Comparison of ENCODE assay signal across 15 cellular contexts in the genomic region with DNA sequence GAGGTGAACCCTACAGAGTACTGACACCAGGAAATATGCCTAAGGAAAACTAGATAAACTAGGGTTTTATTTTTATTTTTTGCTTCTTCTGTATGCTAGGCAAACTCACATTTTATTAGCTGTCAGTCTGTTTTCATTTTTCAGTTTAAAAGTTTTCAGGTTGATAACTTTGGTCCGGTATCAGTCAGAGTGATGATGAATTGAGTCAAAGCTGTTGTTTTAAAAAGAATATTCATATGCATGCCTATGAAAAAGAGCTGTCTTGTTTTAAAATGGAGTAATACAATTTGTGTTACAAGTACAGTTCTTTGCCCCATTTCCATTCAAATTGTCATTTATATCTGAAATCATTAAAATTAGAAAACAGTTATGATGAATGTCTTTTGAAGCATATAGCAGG. TPM values are rescaled to one million over a fixed set of nuclear protein-coding genes. Genes with fewer than 3 reads are reported as not detected.
DNase-seq lines count a peak whose midpoint lies in the region; ATAC-seq and TF ChIP-seq lines count a peak whose summit lies in the region.
"Had no signal": no experiment of that assay in that cellular context is flagged by ENCODE, and none has a peak within 500 bp of the region (broad histone marks: within the 10 kb centered on the region; RNA-seq: fewer than 3 reads in every experiment).

No MANE protein-coding gene starts in this region.

- ATAC-seq in activated T-helper 17 cell treated with anti-CD3 and anti-CD28 coated beads, Interleukin-2, amount 50 U/mL, for 72 hours (replicated peaks): peak; percentile 63
- no peak for ATAC-seq in foreskin keratinocyte

- intact Hi-C loops in left ventricle myocardium inferior (cut with micrococcal nuclease): loop anchor here (5.0 kb wide), 1 partner anchor 566 kb away; no protein-coding TSS in a partner anchor

- DNase-seq in left ventricle myocardium inferior: no peak
- no peak for DNase-seq in right atrium auricular region (ENCODE audit: low spot score)
- no peak for DNase-seq in NOMO-1 treated with dmso at 0.1 percent for 144 hours (lab: John Stamatoyannopoulos, UW; ENCODE audit: unreplicated experiment)
- DNase-seq in foreskin keratinocyte: no peak
- DNase-seq in NCI-H2107 (lab: John Stamatoyannopoulos, UW): no peak
- no peak for DNase-seq in progenitor cell of endocrine pancreas (ENCODE audit: low spot score, unreplicated experiment)
- DNase-seq: BE2C; effector CD4-positive, alpha-beta T cell; glutamatergic neuron; left cardiac atrium; NCI-H1105 had no signal

- H3K27me3 ChIP-seq in left ventricle myocardium inferior (ENCODE audit: low read depth): no peaks in the 10 kb centered on the region
- no peaks in the 10 kb centered on the region for H3K27me3 ChIP-seq in right atrium auricular region
- no peaks in the 10 kb centered on the region for H3K27me3 ChIP-seq in muscle layer of duodenum (ENCODE audit: low read depth, low read length)
- no peaks in the 10 kb centered on the region for H3K27me3 ChIP-seq in foreskin keratinocyte
- H3K27me3 ChIP-seq: ascending aorta, BE2C had no signal

- H3K9me3 Mint-ChIP-seq in activated T-helper 17 cell treated with anti-CD3 and anti-CD28 coated beads, Interleukin-2, amount 50 U/mL, for 72 hours: no peaks in the 10 kb centered on the region
- no peaks in the 10 kb centered on the region for H3K9me3 Mint-ChIP-seq in progenitor cell of endocrine pancreas (ENCODE audit: low read depth)

- H3K27ac Mint-ChIP-seq in activated T-helper 17 cell treated with anti-CD3 and anti-CD28 coated beads, Interleukin-2, amount 50 U/mL, for 72 hours: peak overlapping the region; percentile 81
- no peak overlapping the region for H3K27ac Mint-ChIP-seq in progenitor cell of endocrine pancreas

- H3K4me3 Mint-ChIP-seq in activated T-helper 17 cell treated with anti-CD3 and anti-CD28 coated beads, Interleukin-2, amount 50 U/mL, for 72 hours: peak overlapping the region; percentile 81
- no peak overlapping the region for H3K4me3 Mint-ChIP-seq in progenitor cell of endocrine pancreas (ENCODE audit: low read depth)

- H3K4me1 ChIP-seq in left ventricle myocardium inferior (peaks cover 80% of the 10 kb centered on the region), right atrium auricular region (peaks cover 0 to 26% of the 10 kb centered on the region in 2 donors), muscle layer of duodenum (ENCODE audit: control insufficient read depth in 1 of 2, insufficient read depth in 2 of 2, low read length in 2 of 2) (peaks cover 5 to 23% of the 10 kb centered on the region in 2 donors), foreskin keratinocyte (peaks cover 10% of the 10 kb centered on the region)
- H3K4me1 ChIP-seq: ascending aorta had no signal

- no peaks in the 10 kb centered on the region for H3K27me3 Mint-ChIP-seq in activated T-helper 17 cell treated with anti-CD3 and anti-CD28 coated beads, Interleukin-2, amount 50 U/mL, for 72 hours
- H3K27me3 Mint-ChIP-seq in progenitor cell of endocrine pancreas: peaks cover 5% of the 10 kb centered on the region

- TF ChIP-seq CTCF in left ventricle myocardium inferior (IDR thresholded peaks at IDR 0.05; ENCODE audit: borderline replicate concordance) (no peak), right atrium auricular region (IDR thresholded peaks at IDR 0.05) (no peak), foreskin keratinocyte (conservative IDR thresholded peaks at IDR 0.05) (no peak), progenitor cell of endocrine pancreas (IDR thresholded peaks at IDR 0.05; ENCODE audit: unreplicated experiment) (no peak)

- H3K36me3 Mint-ChIP-seq in activated T-helper 17 cell treated with anti-CD3 and anti-CD28 coated beads, Interleukin-2, amount 50 U/mL, for 72 hours (ENCODE audit: low read depth): no peaks in the 10 kb centered on the region
- no peaks in the 10 kb centered on the region for H3K36me3 Mint-ChIP-seq in progenitor cell of endocrine pancreas (ENCODE audit: insufficient read depth)

- H3K4me1 Mint-ChIP-seq in activated T-helper 17 cell treated with anti-CD3 and anti-CD28 coated beads, Interleukin-2, amount 50 U/mL, for 72 hours: peaks cover 76% of the 10 kb centered on the region
- peaks cover 36% of the 10 kb centered on the region for H3K4me1 Mint-ChIP-seq in progenitor cell of endocrine pancreas (ENCODE audit: low read depth)

- H3K36me3 ChIP-seq in left ventricle myocardium inferior: no peaks in the 10 kb centered on the region
- no peaks in the 10 kb centered on the region for H3K36me3 ChIP-seq in right atrium auricular region
- no peaks in the 10 kb centered on the region for H3K36me3 ChIP-seq in muscle layer of duodenum (ENCODE audit: control insufficient read depth in 1 of 2, insufficient read depth in 2 of 2, low read length in 2 of 2)
- H3K36me3 ChIP-seq: ascending aorta, HAP-1 had no signal

- H3K4me3 ChIP-seq in left ventricle myocardium inferior: no peak overlapping the region
- no peak overlapping the region for H3K4me3 ChIP-seq in right atrium auricular region
- no peak overlapping the region for H3K4me3 ChIP-seq in muscle layer of duodenum (ENCODE audit: low read depth in 1 of 2, low read length in 2 of 2)
- H3K4me3 ChIP-seq: HAP-1 had no signal

- H3K9me3 ChIP-seq in left ventricle myocardium inferior (replicated peaks) (no peaks in the 10 kb centered on the region), right atrium auricular region (no peaks in the 10 kb centered on the region), muscle layer of duodenum (ENCODE audit: control insufficient read depth in 1 of 2, low read length in 2 of 2) (no peaks in the 10 kb centered on the region)
- H3K9me3 ChIP-seq: ascending aorta, BE2C, HAP-1 had no signal

- H3K27ac ChIP-seq in left ventricle myocardium inferior (replicated peaks) (peak overlapping the region; percentile 54), right atrium auricular region (peak overlapping the region in 1 of 2 donors; percentile 30), muscle layer of duodenum (ENCODE audit: low read length) (peak overlapping the region; percentile 56), foreskin keratinocyte (no peak overlapping the region)

RNA-seq across cellular contexts. Expression of a gene that starts 22.6 kb away (rescaled TPM):
- 5.7 TPM for total RNA-seq in left ventricle myocardium inferior
- total RNA-seq in right atrium auricular region: 1 to 10 TPM; 5.9 to 8.9 TPM
- 10 to 100 TPM; 26.5 to 29.1 TPM for total RNA-seq in activated T-helper 17 cell treated with anti-CD3 and anti-CD28 coated beads, Interleukin-2, amount 50 U/mL, for 72 hours
- total RNA-seq in foreskin keratinocyte: 11.9 and 13.6 TPM in 2 replicates
- polyA plus RNA-seq in foreskin keratinocyte: 2.1 and 2.8 TPM in 2 replicates
- total RNA-seq in progenitor cell of endocrine pancreas: 20.0 and 24.3 TPM in 2 replicates
